7 cellular contexts compared by ENCODE assay signal in the genomic region with DNA sequence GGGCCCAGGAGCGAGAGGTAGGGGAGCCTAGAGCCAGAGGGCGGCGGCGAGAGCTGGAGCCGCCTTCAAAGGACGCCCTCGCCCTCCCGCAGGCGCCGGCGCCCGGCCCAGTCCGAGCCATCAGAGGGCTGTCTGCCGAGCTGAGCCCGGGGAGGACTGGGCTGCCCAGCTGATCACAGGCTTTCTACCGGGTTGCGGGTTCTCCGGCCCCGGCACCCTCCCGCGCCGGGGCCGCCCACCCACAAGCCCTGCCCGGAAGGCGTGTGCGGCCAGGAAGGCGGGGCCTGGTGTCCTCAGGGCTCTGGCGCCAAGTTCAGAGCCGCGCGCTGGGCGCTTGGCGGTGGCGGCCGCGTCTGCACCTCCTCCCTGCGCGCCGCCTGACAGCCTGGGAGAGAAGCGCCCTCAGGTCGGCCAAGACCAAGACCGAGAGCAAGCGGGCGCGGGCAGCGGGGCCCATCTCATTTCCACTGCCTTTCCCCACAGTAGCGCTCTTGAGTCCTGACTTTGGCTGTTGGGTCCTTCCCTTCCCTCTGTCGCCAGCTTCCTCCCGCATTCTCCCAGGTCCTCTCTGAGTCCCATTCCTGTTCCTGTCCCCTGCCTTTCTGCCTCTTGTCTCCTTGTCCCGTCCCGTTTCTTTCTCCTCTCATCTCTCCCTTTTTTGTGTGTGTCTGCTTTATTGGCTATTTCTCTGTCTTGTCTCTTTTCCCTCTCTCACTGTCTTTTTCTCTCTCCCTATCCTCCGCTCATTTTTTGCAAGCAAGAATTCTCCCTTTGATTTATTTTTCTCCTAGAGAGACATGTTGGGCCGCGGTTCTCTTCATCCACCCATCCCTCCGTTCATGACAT.
DNase-seq lines count a peak whose midpoint lies in the region; FAIRE-seq and TF ChIP-seq lines count a peak whose summit lies in the region.

No MANE protein-coding gene starts in this region.

- H3K4me2 ChIP-seq in Karpas-422 (ENCODE audit: low read depth, low read length, poor library complexity, severe bottlenecking), result peak overlapping the region; percentile 29

- TF ChIP-seq POLR2A in H54 (IDR thresholded peaks at IDR 0.05; ENCODE audit: low read depth, low read length), result peak; percentile 70

- H3K4me3 ChIP-seq in Karpas-422 (ENCODE audit: low read length) (peak overlapping the region; percentile 41; the same call in 1 of the 2 replicates), coronary artery (peak overlapping the region; percentile 72)

- H4K20me1 ChIP-seq in Karpas-422 (ENCODE audit: insufficient read depth, low read depth, low read length), result no peaks in the 10 kb centered on the region

- no peaks in the 10 kb centered on the region for H3K36me3 ChIP-seq in Karpas-422 (ENCODE audit: insufficient read depth, low read length)

- no peak for FAIRE-seq in H54 (lab: Jason Lieb, UNC)

- H3K9me3 ChIP-seq in Karpas-422 (ENCODE audit: low read length), result no peaks in the 10 kb centered on the region

- H3K27me3 ChIP-seq in Karpas-422 (ENCODE audit: low read length), result no peaks in the 10 kb centered on the region

- DNase-seq in GM04504 (ENCODE audit: low read depth) (peak; percentile 25), H54 (ENCODE audit: insufficient read length, low spot score) (peak; percentile 47), Karpas-422 (peak; percentile 35), UCSD-AML1 (lab: John Stamatoyannopoulos, UW; ENCODE audit: unreplicated experiment) (peak; percentile 36), coronary artery (ENCODE audit: low spot score) (no peak), kidney tubule cell (ENCODE audit: low spot score) (peak; percentile 43)
- DNase-seq in stimulated activated CD4-positive, alpha-beta T cell treated with anti-CD3 and anti-CD28 coated beads, Interleukin-2, amount 100 ng/mL, for 48 hours, result peak; percentile 51 to 57

- no peaks in the 10 kb centered on the region for H3K4me1 ChIP-seq in Karpas-422 (ENCODE audit: low read length)

- H3K9me2 ChIP-seq in Karpas-422 (replicated peaks; ENCODE audit: insufficient read depth, low read length), result no peaks in the 10 kb centered on the region

- H3K79me2 ChIP-seq in Karpas-422 (ENCODE audit: low read length), result no peaks in the 10 kb centered on the region

- no peak for TF ChIP-seq CTCF in coronary artery (IDR thresholded peaks at IDR 0.05)

- no peak overlapping the region for H2AFZ ChIP-seq in Karpas-422 (ENCODE audit: low read length)

- H3K27ac ChIP-seq in Karpas-422 (ENCODE audit: low read length) (no peak overlapping the region), coronary artery (no peak overlapping the region)

- H3K9ac ChIP-seq in Karpas-422 (ENCODE audit: low read length), result no peak overlapping the region
